15 cellular contexts compared by ENCODE assay signal in genomic region chr2:23687713-23688112, GRCh38.
DNase-seq lines count a peak whose midpoint lies in the region; ATAC-seq and TF ChIP-seq lines count a peak whose summit lies in the region.
"Had no signal": no experiment of that assay in that cellular context is flagged by ENCODE, and none has a peak within 500 bp of the region (broad histone marks: within the 10 kb centered on the region; RNA-seq: fewer than 3 reads in every experiment).

No MANE protein-coding gene starts in this region.

- no peak overlapping the region for H3K9ac ChIP-seq in neuronal stem cell (ENCODE audit: low read depth, low read length, poor library complexity)

- H4K8ac ChIP-seq in neuronal stem cell (ENCODE audit: low read depth, low read length), result no peak overlapping the region

- no peak overlapping the region for H4K91ac ChIP-seq in neuronal stem cell (ENCODE audit: low read depth, low read length, poor library complexity)

- H3K4me3 ChIP-seq in H7 (ENCODE audit: insufficient read depth, low read depth, low read length) (no peak overlapping the region), RWPE2 (ENCODE audit: severe bottlenecking) (no peak overlapping the region), neuronal stem cell (ENCODE audit: low read length in 2 of 2) (no peak overlapping the region)
- H3K4me3 ChIP-seq: GM23338, HAP-1 had no signal

- H3K36me3 ChIP-seq in H7 (replicated peaks; ENCODE audit: control insufficient read depth, insufficient read depth, low read length) (no peaks in the 10 kb centered on the region), RWPE2 (ENCODE audit: low read depth) (no peaks in the 10 kb centered on the region), neuronal stem cell (replicated peaks in 1 of 2; ENCODE audit: control insufficient read depth in 2 of 2, insufficient read depth in 2 of 2, low read length in 2 of 2) (peaks cover 0 to 15% of the 10 kb centered on the region in 2 donors)
- H3K36me3 ChIP-seq: HAP-1 had no signal

- H3K23ac ChIP-seq in neuronal stem cell (ENCODE audit: low read depth, low read length, poor library complexity), result no peak overlapping the region

- peak overlapping the region; percentile 41 for H2BK15ac ChIP-seq in neuronal stem cell (ENCODE audit: low read length)

- no peak overlapping the region for H2BK120ac ChIP-seq in neuronal stem cell (ENCODE audit: low read depth, low read length)

- H3K18ac ChIP-seq in neuronal stem cell (ENCODE audit: low read length), result peak overlapping the region; percentile 20

- peak; percentile 38 for DNase-seq in H7
- DNase-seq in RWPE2 (ENCODE audit: low spot score), result peak; percentile 48
- DNase-seq in neuronal stem cell (ENCODE audit: low spot score), result no peak
- DNase-seq in putamen (ENCODE audit: low spot score), result no peak
- DNase-seq in T-helper 9 cell, result no peak
- DNase-seq in CD1c-positive myeloid dendritic cell (ENCODE audit: extremely low spot score), result no peak
- DNase-seq: C1 segment of cervical spinal cord; Caco-2; CD4-positive, CD25-positive, alpha-beta regulatory T cell; CD8-positive, alpha-beta T cell; DMS153; DND-41; HFFc6 had no signal

- no peak overlapping the region for H3K4me2 ChIP-seq in neuronal stem cell (ENCODE audit: insufficient read depth, low read length, poor library complexity, severe bottlenecking)
- H3K4me2 ChIP-seq: GM23338 had no signal

- no peak overlapping the region for H2BK12ac ChIP-seq in neuronal stem cell (ENCODE audit: low read length)

- H3K9me3 ChIP-seq in RWPE2 (ENCODE audit: severe bottlenecking) (no peaks in the 10 kb centered on the region), neuronal stem cell (replicated peaks in 1 of 2; ENCODE audit: control insufficient read depth in 2 of 2, insufficient read depth in 1 of 2, low read depth in 1 of 2, low read length in 2 of 2) (no peaks in the 10 kb centered on the region)
- H3K9me3 ChIP-seq: Caco-2, HAP-1 had no signal

- H2BK5ac ChIP-seq in neuronal stem cell (ENCODE audit: low read length), result peak overlapping the region; percentile 45

- H3K27me3 ChIP-seq in H7 (ENCODE audit: control insufficient read depth, insufficient read depth, low read length), result no peaks in the 10 kb centered on the region
- H3K27me3 ChIP-seq in RWPE2 (ENCODE audit: insufficient read depth, poor library complexity, severe bottlenecking), result no peaks in the 10 kb centered on the region
- no peaks in the 10 kb centered on the region for H3K27me3 ChIP-seq in neuronal stem cell (ENCODE audit: control insufficient read depth in 3 of 3, insufficient read depth in 3 of 3, low read depth in 1 of 3, low read length in 3 of 3)

- no peak overlapping the region for H3K14ac ChIP-seq in neuronal stem cell (ENCODE audit: low read length)

- H3K27ac ChIP-seq in RWPE2 (ENCODE audit: poor library complexity, severe bottlenecking) (no peak overlapping the region), neuronal stem cell (replicated peaks; ENCODE audit: low read length) (no peak overlapping the region)

- no CpG with 5 or more reads among the region's 14 CpGs for WGBS in neuronal stem cell (ENCODE audit: extremely low coverage in 2 of 2, insufficient read length in 2 of 2, insufficient replicate concordance in 1 of 2), 2 donors

- no peak overlapping the region for H3K4ac ChIP-seq in neuronal stem cell (ENCODE audit: low read length)

- no peak for ATAC-seq in RWPE2 (ENCODE audit: low read depth)
- ATAC-seq: CD8-positive, alpha-beta T cell; GM23338 had no signal

- no peak overlapping the region for H2AK5ac ChIP-seq in neuronal stem cell (ENCODE audit: low read depth, low read length)

- H3K79me1 ChIP-seq in neuronal stem cell (ENCODE audit: low read depth, low read length), result peaks cover 2% of the 10 kb centered on the region

- no peak for TF ChIP-seq CTCF in RWPE2 (IDR thresholded peaks at IDR 0.05; ENCODE audit: poor library complexity, severe bottlenecking)

- no peak overlapping the region for H2AFZ ChIP-seq in neuronal stem cell (ENCODE audit: low read length)
- H2AFZ ChIP-seq: GM23338 had no signal

- H3K4me1 ChIP-seq in RWPE2 (ENCODE audit: insufficient read depth, poor library complexity, severe bottlenecking) (no peaks in the 10 kb centered on the region), neuronal stem cell (ENCODE audit: control insufficient read depth in 2 of 2, insufficient read depth in 1 of 2, low read depth in 1 of 2, low read length in 2 of 2) (peaks cover 16 to 18% of the 10 kb centered on the region in 2 donors)
- H3K4me1 ChIP-seq: Caco-2, HAP-1 had no signal

Comparison
In these comparisons a context has a peak if more than half of its experiments do, and no peak if none do; other contexts are left out.
1. DNase-seq: peak in H7 (single experiment) and RWPE2 (single experiment); none in neuronal stem cell (single experiment), putamen (single experiment), T-helper 9 cell (single experiment) and CD1c-positive myeloid dendritic cell (single experiment).